In the genomic region with DNA sequence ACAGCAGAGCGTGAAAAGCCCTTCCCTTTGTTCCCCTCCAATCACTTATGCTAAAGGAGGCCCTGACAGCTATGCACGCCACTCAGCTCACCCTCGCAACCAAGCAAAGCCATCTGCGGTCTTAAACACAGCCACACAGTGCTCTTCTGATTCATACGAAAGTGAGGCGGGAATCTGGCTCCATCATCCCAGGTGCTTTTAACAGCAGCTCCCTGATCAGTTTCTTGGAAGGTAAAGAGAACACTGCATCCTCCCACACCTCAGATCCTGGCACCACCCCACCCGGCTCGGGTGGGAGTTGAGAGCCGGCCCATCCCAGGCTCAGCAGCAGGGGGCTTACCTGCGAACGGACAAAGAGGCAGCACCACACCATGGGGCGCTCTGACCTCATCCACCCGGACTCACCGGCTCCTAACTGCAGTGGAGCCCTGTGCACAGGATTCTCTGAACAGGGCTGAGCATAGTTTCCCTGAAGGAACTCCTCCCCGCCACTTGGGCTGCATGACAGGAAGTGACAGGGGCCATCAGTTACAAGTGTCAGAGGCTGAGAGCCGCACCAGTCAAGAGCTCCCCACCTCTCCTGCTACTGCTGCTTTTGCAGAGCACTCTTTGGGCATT, we compare ENCODE assay signal across 8 cellular contexts.
DNase-seq lines count a peak whose midpoint lies in the region; ATAC-seq and TF ChIP-seq lines count a peak whose summit lies in the region.

No MANE protein-coding gene starts in this region.

- H3K36me3 Mint-ChIP-seq in CD4-positive, CD25-positive, alpha-beta regulatory T cell, result peaks cover 5% of the 10 kb centered on the region
- H3K36me3 Mint-ChIP-seq in activated CD4-positive, alpha-beta memory T cell treated with anti-CD3 and anti-CD28 coated beads for 36 hours, result peaks cover 2% of the 10 kb centered on the region

- H3K4me3 Mint-ChIP-seq in CD4-positive, CD25-positive, alpha-beta regulatory T cell, result peak overlapping the region; percentile 91 to 93 (median 92)
- H3K4me3 Mint-ChIP-seq in activated CD4-positive, alpha-beta memory T cell treated with anti-CD3 and anti-CD28 coated beads for 36 hours, result peak overlapping the region; percentile 74

- H3K36me3 ChIP-seq in CD4-positive, CD25-positive, alpha-beta regulatory T cell (ENCODE audit: control insufficient read depth, insufficient read depth, low read length), result no peaks in the 10 kb centered on the region
- H3K36me3 ChIP-seq in Loucy (ENCODE audit: insufficient read depth, low read length), result no peaks in the 10 kb centered on the region

- peak overlapping the region; percentile 76 for H3K9ac ChIP-seq in Loucy (ENCODE audit: low read depth, low read length, poor library complexity, severe bottlenecking)

- TF ChIP-seq CTCF in Loucy (conservative IDR thresholded peaks at IDR 0.05; ENCODE audit: low read length), result 0 out of 2 replicates have a peak, but pooled peaks have one; percentile 21

- H3K4me1 ChIP-seq in CD4-positive, CD25-positive, alpha-beta regulatory T cell (ENCODE audit: control insufficient read depth, insufficient read depth, low read length, poor library complexity, severe bottlenecking), result peaks cover 66% of the 10 kb centered on the region
- H3K4me1 ChIP-seq in Loucy (ENCODE audit: insufficient read depth, low read length, poor library complexity, severe bottlenecking), result peaks cover 39% of the 10 kb centered on the region

- H3K4me1 Mint-ChIP-seq in CD4-positive, CD25-positive, alpha-beta regulatory T cell, result peaks cover 44 to 69% (median 53%) of the 10 kb centered on the region in 4 donors
- H3K4me1 Mint-ChIP-seq in activated CD4-positive, alpha-beta memory T cell treated with anti-CD3 and anti-CD28 coated beads for 36 hours (ENCODE audit: low read depth), result peaks cover 69% of the 10 kb centered on the region

- H3K27ac Mint-ChIP-seq in CD4-positive, CD25-positive, alpha-beta regulatory T cell, result peak overlapping the region; percentile 95 to 97 (median 96)
- peak overlapping the region; percentile 92 for H3K27ac Mint-ChIP-seq in activated CD4-positive, alpha-beta memory T cell treated with anti-CD3 and anti-CD28 coated beads for 36 hours

- peak overlapping the region; percentile 83 for H2AFZ ChIP-seq in Loucy (ENCODE audit: low read length)

- CTCF ChIA-PET in activated CD4-positive, alpha-beta memory T cell treated with anti-CD3 and anti-CD28 coated beads for 36 hours (lab: Charles Lee), result interaction anchor here (0.6 to 5.7 kb wide), 17 partner anchors 10 to 234 kb away, joined by 3 to 64 read pairs (median 4); partner anchors contain the start of gene ARHGEF3

- DNase-seq in CD4-positive, CD25-positive, alpha-beta regulatory T cell, result peak; percentile 57 to 90 (median 74)
- DNase-seq in activated CD4-positive, alpha-beta memory T cell treated with anti-CD3 and anti-CD28 coated beads for 36 hours, result peak; percentile 87
- peak; percentile 41 for DNase-seq in left cardiac atrium
- DNase-seq in stimulated activated CD8-positive, alpha-beta memory T cell treated with anti-CD3 and anti-CD28 coated beads, Interleukin-12 subunit alpha, Interleukin-12 subunit beta, amount 100 ng/mL, for 4 hours (ENCODE audit: low read depth), result peak; percentile 38
- DNase-seq in D341Med (ENCODE audit: low spot score), result no peak

- no peaks in the 10 kb centered on the region for H3F3A ChIP-seq in Loucy (ENCODE audit: low read depth)

- no peaks in the 10 kb centered on the region for H3K27me3 ChIP-seq in CD4-positive, CD25-positive, alpha-beta regulatory T cell (ENCODE audit: control insufficient read depth, insufficient read depth, low read length)
- H3K27me3 ChIP-seq in Loucy (ENCODE audit: insufficient read depth, low read length, poor library complexity, severe bottlenecking), result no peaks in the 10 kb centered on the region

- H4K20me1 ChIP-seq in Loucy (ENCODE audit: insufficient read depth, low read length, poor library complexity, severe bottlenecking), result no peaks in the 10 kb centered on the region

- peaks cover 0 to 2% (median 0%) of the 10 kb centered on the region in 7 donors for H3K9me3 Mint-ChIP-seq in CD4-positive, CD25-positive, alpha-beta regulatory T cell
- no peaks in the 10 kb centered on the region for H3K9me3 Mint-ChIP-seq in activated CD4-positive, alpha-beta memory T cell treated with anti-CD3 and anti-CD28 coated beads for 36 hours

- peak overlapping the region; percentile 95 for H3K4me2 ChIP-seq in Loucy (ENCODE audit: low read depth, low read length, poor library complexity, severe bottlenecking)

- intact Hi-C loops in activated CD4-positive, alpha-beta memory T cell treated with anti-CD3 and anti-CD28 coated beads for 36 hours (cut with micrococcal nuclease), result loop anchor here (1.0 to 5.0 kb wide), 8 partner anchors 14 to 214 kb away; partner anchors contain the start of gene ARHGEF3
- intact Hi-C loops in left cardiac atrium (cut with DNase I), result no loop called here

- H3K9me3 ChIP-seq in CD4-positive, CD25-positive, alpha-beta regulatory T cell (ENCODE audit: control insufficient read depth in 2 of 2, low read length in 2 of 2), result no peaks in the 10 kb centered on the region
- H3K9me3 ChIP-seq in Loucy (ENCODE audit: insufficient read depth, low read depth, low read length), result no peaks in the 10 kb centered on the region

- peak overlapping the region; percentile 97 for H3K4me3 ChIP-seq in CD4-positive, CD25-positive, alpha-beta regulatory T cell (ENCODE audit: low read depth, low read length)
- peak overlapping the region; percentile 81 for H3K4me3 ChIP-seq in Loucy (ENCODE audit: low read length, poor library complexity, severe bottlenecking)

- ATAC-seq in CD4-positive, CD25-positive, alpha-beta regulatory T cell (ENCODE audit: low read depth in 2 of 2), result peak; percentile 89 to 93
- peak; percentile 40 for ATAC-seq in GM21381 (IDR thresholded peaks at IDR 0.05; ENCODE audit: unreplicated experiment)
- ATAC-seq in left cardiac atrium, result peak; percentile 71 to 80
- ATAC-seq in HG02840 (IDR thresholded peaks at IDR 0.05; ENCODE audit: low FRiP score, unreplicated experiment), result no peak

- POLR2A ChIA-PET in activated CD4-positive, alpha-beta memory T cell treated with anti-CD3 and anti-CD28 coated beads for 36 hours (lab: Charles Lee), result interaction anchor here (0.6 to 4.2 kb wide), 18 partner anchors 10 to 162 kb away, joined by 3 to 26 read pairs (median 4); partner anchors contain the start of gene ARHGEF3

- no peaks in the 10 kb centered on the region for H3K9me2 ChIP-seq in Loucy (replicated peaks; ENCODE audit: low read depth, low read length)

- no peaks in the 10 kb centered on the region for H3K27me3 Mint-ChIP-seq in CD4-positive, CD25-positive, alpha-beta regulatory T cell
- no peaks in the 10 kb centered on the region for H3K27me3 Mint-ChIP-seq in activated CD4-positive, alpha-beta memory T cell treated with anti-CD3 and anti-CD28 coated beads for 36 hours

- H3K79me2 ChIP-seq in Loucy (ENCODE audit: insufficient read depth, low read length), result peaks cover 48% of the 10 kb centered on the region

- H3K27ac ChIP-seq in CD4-positive, CD25-positive, alpha-beta regulatory T cell (ENCODE audit: insufficient read depth, low read length, poor library complexity, severe bottlenecking), result peak overlapping the region; percentile 79
